In genomic region chr1:110508038-110508437, GRCh38 we compare ENCODE assay signal across 13 cellular contexts. TPM values are rescaled to one million over a fixed set of nuclear protein-coding genes. Genes with fewer than 3 reads are reported as not detected.
DNase-seq lines count a peak whose midpoint lies in the region; ATAC-seq and TF ChIP-seq lines count a peak whose summit lies in the region.
"Had no signal": no experiment of that assay in that cellular context is flagged by ENCODE, and none has a peak within 500 bp of the region (broad histone marks: within the 10 kb centered on the region; RNA-seq: fewer than 3 reads in every experiment).

No MANE protein-coding gene starts in this region.

- H3K4me3 ChIP-seq in AG10803 (ENCODE audit: low read length): no peak overlapping the region
- H3K4me3 ChIP-seq: SK-N-MC had no signal

- no peaks in the 10 kb centered on the region for H3K9me3 ChIP-seq in H9 (ENCODE audit: control insufficient read depth, low read depth, low read length)

- no peak overlapping the region for H3K56ac ChIP-seq in H9 (ENCODE audit: insufficient read length, low read depth, low read length)

- peaks cover 13% of the 10 kb centered on the region in 2 experiments for H3K4me1 Mint-ChIP-seq in H9

- no peak overlapping the region for H2BK120ac ChIP-seq in H9 (ENCODE audit: low read depth, low read length, poor library complexity, severe bottlenecking)

- H2BK15ac ChIP-seq in H9 (ENCODE audit: low read depth, low read length): no peak overlapping the region

- no peak overlapping the region for H4K5ac ChIP-seq in H9 (ENCODE audit: insufficient read length, low read depth, low read length)

- no peaks in the 10 kb centered on the region for H4K20me1 ChIP-seq in H9 (ENCODE audit: control insufficient read depth, insufficient read depth, insufficient read length)

- H3K4me2 ChIP-seq in H9 (ENCODE audit: insufficient read depth, insufficient read length, low read length): no peak overlapping the region

- H3K23ac ChIP-seq in H9 (ENCODE audit: insufficient read length, low read depth, low read length): no peak overlapping the region

- no peak overlapping the region for H3K9ac ChIP-seq in H9 (ENCODE audit: extremely low read depth, insufficient read length, low read length)

- WGBS in H9 (ENCODE audit: extremely low coverage, insufficient read length, low lambda C conversion rate): no CpG with 5 or more reads among the region's 6 CpGs

- H3K27me3 Mint-ChIP-seq in H9 (ENCODE audit: low read depth): peaks cover 8% of the 10 kb centered on the region

- H3K9me3 Mint-ChIP-seq in H9: no peaks in the 10 kb centered on the region
- H3K9me3 Mint-ChIP-seq: naive B cell had no signal

- H2AFZ ChIP-seq in H9 (ENCODE audit: low read length): no peak overlapping the region

- H3K4me1 ChIP-seq in H9 (ENCODE audit: insufficient read depth, low read length): no peaks in the 10 kb centered on the region

- no peaks in the 10 kb centered on the region for H3K23me2 ChIP-seq in H9 (ENCODE audit: insufficient read length, low read depth, low read length, poor library complexity, severe bottlenecking)

- no peak overlapping the region for H2BK12ac ChIP-seq in H9 (ENCODE audit: insufficient read length, low read depth, low read length)

- H3K79me2 ChIP-seq in H9 (ENCODE audit: insufficient read depth, low read length): no peaks in the 10 kb centered on the region

- no peak overlapping the region for H3K18ac ChIP-seq in H9 (ENCODE audit: insufficient read length, low read depth, low read length)

- no peaks in the 10 kb centered on the region; a peak in 1 of 7 replicates for H3K36me3 Mint-ChIP-seq in H9 (ENCODE audit: insufficient read depth in 1 of 3, low read depth in 3 of 3)
- H3K36me3 Mint-ChIP-seq: naive B cell had no signal

- peak; percentile 35 for ATAC-seq in esophagus mucosa

- no peak overlapping the region for H2AK5ac ChIP-seq in H9 (ENCODE audit: insufficient read length, low read length)

- H3K4me3 Mint-ChIP-seq in H9: no peak overlapping the region
- H3K4me3 Mint-ChIP-seq: naive B cell had no signal

- no peak overlapping the region for H2BK5ac ChIP-seq in H9 (ENCODE audit: insufficient read length, low read length)

- no peak overlapping the region for H3K4ac ChIP-seq in H9 (ENCODE audit: low read depth, low read length)

- no peaks in the 10 kb centered on the region for H3K27me3 ChIP-seq in H9 (ENCODE audit: insufficient read depth, low read length)

- DNase-seq in AG10803 (ENCODE audit: low read depth) (peak; percentile 18), H9 (peak; percentile 82), mucosa of gallbladder (ENCODE audit: low spot score) (peak; percentile 15), RPMI8226 (no peak), NCI-H446 (lab: John Stamatoyannopoulos, UW) (no peak), SHP77 treated with DMSO at 0.1 percent for 48 hours (lab: John Stamatoyannopoulos, UW) (no peak), A172 (ENCODE audit: low spot score) (no peak)
- DNase-seq: naive B cell; NCI-H2081 treated with DMSO at 0.1 percent for 48 hours; stimulated activated CD4-positive, alpha-beta T cell treated with anti-CD3 and anti-CD28 coated beads, Interleukin-4, amount 100 ng/mL, for 4 hours had no signal

- H3K14ac ChIP-seq in H9 (ENCODE audit: insufficient read depth, low read length): no peak overlapping the region

- TF ChIP-seq CTCF in AG10803 (conservative IDR thresholded peaks at IDR 0.05; ENCODE audit: low read length) (no peak), H9 (conservative IDR thresholded peaks at IDR 0.05) (no peak)

- H3K27ac Mint-ChIP-seq in H9: no peak overlapping the region

- H2BK20ac ChIP-seq in H9 (ENCODE audit: low read depth, low read length, poor library complexity, severe bottlenecking): no peak overlapping the region

- H3K27ac ChIP-seq in H9 (ENCODE audit: insufficient read length, low read depth, low read length): no peak overlapping the region
- H3K27ac ChIP-seq: HL-60, SK-N-MC had no signal

- H3T11ph ChIP-seq in H9 (ENCODE audit: low read length): no peak overlapping the region

- H4K8ac ChIP-seq in H9 (replicated peaks; ENCODE audit: insufficient read length, low read depth, low read length): no peak overlapping the region

- H4K91ac ChIP-seq in H9 (ENCODE audit: insufficient read length, low read depth, low read length): no peak overlapping the region

- no peaks in the 10 kb centered on the region for H3K79me1 ChIP-seq in H9 (ENCODE audit: insufficient read depth, low read depth, low read length, poor library complexity, severe bottlenecking)

RNA-seq across cellular contexts. Expression of gene KCNA10, which starts 10.9 kb away (rescaled TPM):
- total RNA-seq in H9 (2021): not detected in 2 replicates
- not detected for total RNA-seq in esophagus mucosa
- not detected for total RNA-seq in mucosa of gallbladder
- not detected in 2 replicates for total RNA-seq in A172 (2014; rRNA removed; shearing (Covaris generic))

RNA-seq across cellular contexts. Expression of gene PROK1, which starts 57.1 kb away (rescaled TPM):
- not detected in 2 replicates for total RNA-seq in H9 (2021)
- total RNA-seq in esophagus mucosa: 0.20 TPM
- 0.40 TPM for total RNA-seq in mucosa of gallbladder
- total RNA-seq in A172 (2014; rRNA removed; shearing (Covaris generic)): not detected in 2 replicates

Comparison
In these comparisons a context has a peak if more than half of its experiments do, and no peak if none do; other contexts are left out.
1. DNase-seq: peak in AG10803 (single experiment), H9 (single experiment) and mucosa of gallbladder (single experiment); none in RPMI8226 (single experiment), NCI-H446 (0 of 2), SHP77 treated with DMSO at 0.1 percent for 48 hours (single experiment) and A172 (single experiment).